1 cellular context compared by ENCODE assay signal in genomic region chr10:122504551-122504950, GRCh38.
TF ChIP-seq lines count a peak whose summit lies in the region.

No MANE protein-coding gene starts in this region.

TF ChIP-seq in SK-N-SH, 30 proteins besides CTCF, POLR2A, EP300 and RAD21 (continued from another document):
- TF ChIP-seq ZBTB33 (IDR thresholded peaks at IDR 0.05; ENCODE audit: borderline replicate concordance, low read depth) = no peak
- no peak for TF ChIP-seq ELF1 (IDR thresholded peaks at IDR 0.05)
- TF ChIP-seq MEF2A (IDR thresholded peaks at IDR 0.05; ENCODE audit: borderline replicate concordance, low read depth) = no peak
- TF ChIP-seq GATA2 (CRISPR knock-in tag; IDR thresholded peaks at IDR 0.05) = no peak
- TF ChIP-seq TAF1 (IDR thresholded peaks at IDR 0.05; ENCODE audit: borderline replicate concordance, low read depth, low read length) = no peak
- TF ChIP-seq NFIC (IDR thresholded peaks at IDR 0.05; ENCODE audit: borderline replicate concordance) = peak; percentile 100
- peak; percentile 59; the same call in 1 of the 2 replicates for TF ChIP-seq SIN3A (IDR thresholded peaks at IDR 0.05; ENCODE audit: borderline replicate concordance, low read depth, low read length)
- TF ChIP-seq PBX3 (IDR thresholded peaks at IDR 0.05) = peak; percentile 68
- no peak for TF ChIP-seq TEAD4 (IDR thresholded peaks at IDR 0.05; ENCODE audit: borderline replicate concordance, insufficient read depth)
- TF ChIP-seq CHD2 (IDR thresholded peaks at IDR 0.05; ENCODE audit: low read length, partially characterized antibody) = no peak
- peak; percentile 28; the same call in 1 of the 2 replicates for TF ChIP-seq FOSL2 (IDR thresholded peaks at IDR 0.05; ENCODE audit: borderline replicate concordance, low read depth)
- TF ChIP-seq MXI1 (IDR thresholded peaks at IDR 0.05; ENCODE audit: low read depth, low read length) = peak; percentile 59; the same call in 1 of the 2 replicates
- no peak; the same call in 1 of the 2 replicates for TF ChIP-seq SMC3 (IDR thresholded peaks at IDR 0.05; ENCODE audit: low read depth, low read length)
- no peak for TF ChIP-seq NRF1 (IDR thresholded peaks at IDR 0.05; ENCODE audit: low read depth, low read length)
- no peak for TF ChIP-seq USF2 (IDR thresholded peaks at IDR 0.05; ENCODE audit: borderline replicate concordance, low read depth, low read length)
- peak; percentile 89 for TF ChIP-seq MAX (IDR thresholded peaks at IDR 0.05; ENCODE audit: low read depth)
- TF ChIP-seq YY1 (IDR thresholded peaks at IDR 0.05; ENCODE audit: low read depth) = no peak
- TF ChIP-seq USF1 (IDR thresholded peaks at IDR 0.05; ENCODE audit: borderline replicate concordance, low read depth) = no peak
- peak; percentile 49; the same call in 1 of the 2 replicates for TF ChIP-seq POLR2AphosphoS5 (IDR thresholded peaks at IDR 0.05; ENCODE audit: low read depth, low read length)
- no peak; the same call in 1 of the 2 replicates for TF ChIP-seq RXRA (IDR thresholded peaks at IDR 0.05; ENCODE audit: borderline replicate concordance, low read depth)
- TF ChIP-seq RCOR1 (IDR thresholded peaks at IDR 0.05; ENCODE audit: low read length) = no peak
- no peak for TF ChIP-seq FOXJ3 (CRISPR knock-in tag; IDR thresholded peaks at IDR 0.05)
- 0 out of 2 replicates have a peak, but pooled peaks have one; percentile 32 for TF ChIP-seq REST (IDR thresholded peaks at IDR 0.05; ENCODE audit: low read depth, low read length)
- TF ChIP-seq EZH2phosphoT487 (IDR thresholded peaks at IDR 0.05; ENCODE audit: borderline replicate concordance, low read depth) = no peak
- TF ChIP-seq JUND (IDR thresholded peaks at IDR 0.05) = peak; percentile 38; the same call in 1 of the 2 replicates
- TF ChIP-seq TCF12 (IDR thresholded peaks at IDR 0.05) = peak; percentile 79
